Comparison of ENCODE assay signal across 1 cellular context in genomic region chr19:19531951-19532805, GRCh38.
A peak's percentile ranks its signal among the peaks of the same experiment; 100 is the strongest.
TF ChIP-seq lines count a peak whose summit lies in the region.

No MANE protein-coding gene starts in this region.

TF ChIP-seq in K562, 482 proteins besides CTCF, POLR2A, EP300 and RAD21 (continues in another document):
- TF ChIP-seq ARID4B (CRISPR knock-in tag; IDR thresholded peaks at IDR 0.05) (no peak), NR2C1 (IDR thresholded peaks at IDR 0.05) (peak; percentile 61), NR2C1 (tag; IDR thresholded peaks at IDR 0.05) (peak; percentile 72), MCM5 (IDR thresholded peaks at IDR 0.05; ENCODE audit: low read depth) (no peak), DNMT1 (IDR thresholded peaks at IDR 0.05) (no peak), ZNF695 (CRISPR knock-in tag; IDR thresholded peaks at IDR 0.05) (no peak), ZBTB40 (IDR thresholded peaks at IDR 0.05) (no peak), ZBTB40 (CRISPR knock-in tag; IDR thresholded peaks at IDR 0.05) (no peak), FOXM1 (IDR thresholded peaks at IDR 0.05; ENCODE audit: low read depth) (no peak), FOXM1 (CRISPR knock-in tag; IDR thresholded peaks at IDR 0.05; ENCODE audit: low read depth) (0 out of 2 replicates have a peak, but pooled peaks have one; percentile 15), NFRKB (IDR thresholded peaks at IDR 0.05; ENCODE audit: low read depth) (no peak), MTA1 (IDR thresholded peaks at IDR 0.05; ENCODE audit: borderline replicate concordance) (no peak), ZNF12 (CRISPR knock-in tag; IDR thresholded peaks at IDR 0.05) (no peak), CEBPB (tag; IDR thresholded peaks at IDR 0.05) (no peak), ZKSCAN3 (CRISPR knock-in tag; IDR thresholded peaks at IDR 0.05) (no peak), ZNF778 (CRISPR knock-in tag; IDR thresholded peaks at IDR 0.05) (no peak), NFIX (CRISPR knock-in tag; IDR thresholded peaks at IDR 0.05; ENCODE audit: low read depth) (no peak), KLF6 (CRISPR knock-in tag; IDR thresholded peaks at IDR 0.05; ENCODE audit: borderline replicate concordance) (no peak), TAL1 (IDR thresholded peaks at IDR 0.05) (no peak), SP1 (CRISPR knock-in tag; IDR thresholded peaks at IDR 0.05) (peak; percentile 36; the same call in 1 of the 2 replicates), ZNF282 (CRISPR knock-in tag; IDR thresholded peaks at IDR 0.05) (peak; percentile 9; the same call in 1 of the 2 replicates), MYNN (IDR thresholded peaks at IDR 0.05) (peak; percentile 74; the same call in 1 of the 2 replicates), MYNN (CRISPR knock-in tag; IDR thresholded peaks at IDR 0.05) (no peak), ATF1 (CRISPR knock-in tag; IDR thresholded peaks at IDR 0.05) (no peak), ATF1 (tag; IDR thresholded peaks at IDR 0.05) (peak; percentile 45; the same call in 1 of the 2 replicates)
- TF ChIP-seq, protein P1, sequence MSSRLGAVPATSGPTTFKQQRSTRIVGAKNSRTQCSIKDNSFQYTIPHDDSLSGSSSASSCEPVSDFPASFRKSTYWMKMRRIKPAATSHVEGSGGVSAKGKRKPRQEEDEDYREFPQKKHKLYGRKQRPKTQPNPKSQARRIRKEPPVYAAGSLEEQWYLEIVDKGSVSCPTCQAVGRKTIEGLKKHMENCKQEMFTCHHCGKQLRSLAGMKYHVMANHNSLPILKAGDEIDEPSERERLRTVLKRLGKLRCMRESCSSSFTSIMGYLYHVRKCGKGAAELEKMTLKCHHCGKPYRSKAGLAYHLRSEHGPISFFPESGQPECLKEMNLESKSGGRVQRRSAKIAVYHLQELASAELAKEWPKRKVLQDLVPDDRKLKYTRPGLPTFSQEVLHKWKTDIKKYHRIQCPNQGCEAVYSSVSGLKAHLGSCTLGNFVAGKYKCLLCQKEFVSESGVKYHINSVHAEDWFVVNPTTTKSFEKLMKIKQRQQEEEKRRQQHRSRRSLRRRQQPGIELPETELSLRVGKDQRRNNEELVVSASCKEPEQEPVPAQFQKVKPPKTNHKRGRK (tag; IDR thresholded peaks at IDR 0.05) = no peak
- TF ChIP-seq, protein P2, sequence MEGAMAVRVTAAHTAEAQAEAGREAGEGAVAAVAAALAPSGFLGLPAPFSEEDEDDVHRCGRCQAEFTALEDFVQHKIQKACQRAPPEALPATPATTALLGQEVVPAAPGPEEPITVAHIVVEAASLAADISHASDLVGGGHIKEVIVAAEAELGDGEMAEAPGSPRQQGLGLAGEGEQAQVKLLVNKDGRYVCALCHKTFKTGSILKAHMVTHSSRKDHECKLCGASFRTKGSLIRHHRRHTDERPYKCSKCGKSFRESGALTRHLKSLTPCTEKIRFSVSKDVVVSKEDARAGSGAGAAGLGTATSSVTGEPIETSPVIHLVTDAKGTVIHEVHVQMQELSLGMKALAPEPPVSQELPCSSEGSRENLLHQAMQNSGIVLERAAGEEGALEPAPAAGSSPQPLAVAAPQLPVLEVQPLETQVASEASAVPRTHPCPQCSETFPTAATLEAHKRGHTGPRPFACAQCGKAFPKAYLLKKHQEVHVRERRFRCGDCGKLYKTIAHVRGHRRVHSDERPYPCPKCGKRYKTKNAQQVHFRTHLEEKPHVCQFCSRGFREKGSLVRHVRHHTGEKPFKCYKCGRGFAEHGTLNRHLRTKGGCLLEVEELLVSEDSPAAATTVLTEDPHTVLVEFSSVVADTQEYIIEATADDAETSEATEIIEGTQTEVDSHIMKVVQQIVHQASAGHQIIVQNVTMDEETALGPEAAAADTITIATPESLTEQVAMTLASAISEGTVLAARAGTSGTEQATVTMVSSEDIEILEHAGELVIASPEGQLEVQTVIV (CRISPR knock-in tag; IDR thresholded peaks at IDR 0.05; ENCODE audit: borderline replicate concordance) = no peak
- TF ChIP-seq, protein P3, sequence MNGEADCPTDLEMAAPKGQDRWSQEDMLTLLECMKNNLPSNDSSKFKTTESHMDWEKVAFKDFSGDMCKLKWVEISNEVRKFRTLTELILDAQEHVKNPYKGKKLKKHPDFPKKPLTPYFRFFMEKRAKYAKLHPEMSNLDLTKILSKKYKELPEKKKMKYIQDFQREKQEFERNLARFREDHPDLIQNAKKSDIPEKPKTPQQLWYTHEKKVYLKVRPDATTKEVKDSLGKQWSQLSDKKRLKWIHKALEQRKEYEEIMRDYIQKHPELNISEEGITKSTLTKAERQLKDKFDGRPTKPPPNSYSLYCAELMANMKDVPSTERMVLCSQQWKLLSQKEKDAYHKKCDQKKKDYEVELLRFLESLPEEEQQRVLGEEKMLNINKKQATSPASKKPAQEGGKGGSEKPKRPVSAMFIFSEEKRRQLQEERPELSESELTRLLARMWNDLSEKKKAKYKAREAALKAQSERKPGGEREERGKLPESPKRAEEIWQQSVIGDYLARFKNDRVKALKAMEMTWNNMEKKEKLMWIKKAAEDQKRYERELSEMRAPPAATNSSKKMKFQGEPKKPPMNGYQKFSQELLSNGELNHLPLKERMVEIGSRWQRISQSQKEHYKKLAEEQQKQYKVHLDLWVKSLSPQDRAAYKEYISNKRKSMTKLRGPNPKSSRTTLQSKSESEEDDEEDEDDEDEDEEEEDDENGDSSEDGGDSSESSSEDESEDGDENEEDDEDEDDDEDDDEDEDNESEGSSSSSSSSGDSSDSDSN (IDR thresholded peaks at IDR 0.05; ENCODE audit: borderline replicate concordance in 1 of 2, low read depth in 2 of 2, low read length in 2 of 2) = 0 out of 4 replicates have a peak, but pooled peaks of 1 of the 2 experiments have one; percentile 40
- TF ChIP-seq, protein P4, sequence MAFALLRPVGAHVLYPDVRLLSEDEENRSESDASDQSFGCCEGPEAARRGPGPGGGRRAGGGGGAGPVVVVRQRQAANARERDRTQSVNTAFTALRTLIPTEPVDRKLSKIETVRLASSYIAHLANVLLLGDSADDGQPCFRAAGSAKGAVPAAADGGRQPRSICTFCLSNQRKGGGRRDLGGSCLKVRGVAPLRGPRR (CRISPR knock-in tag; IDR thresholded peaks at IDR 0.05) = no peak
- TF ChIP-seq, protein P5, sequence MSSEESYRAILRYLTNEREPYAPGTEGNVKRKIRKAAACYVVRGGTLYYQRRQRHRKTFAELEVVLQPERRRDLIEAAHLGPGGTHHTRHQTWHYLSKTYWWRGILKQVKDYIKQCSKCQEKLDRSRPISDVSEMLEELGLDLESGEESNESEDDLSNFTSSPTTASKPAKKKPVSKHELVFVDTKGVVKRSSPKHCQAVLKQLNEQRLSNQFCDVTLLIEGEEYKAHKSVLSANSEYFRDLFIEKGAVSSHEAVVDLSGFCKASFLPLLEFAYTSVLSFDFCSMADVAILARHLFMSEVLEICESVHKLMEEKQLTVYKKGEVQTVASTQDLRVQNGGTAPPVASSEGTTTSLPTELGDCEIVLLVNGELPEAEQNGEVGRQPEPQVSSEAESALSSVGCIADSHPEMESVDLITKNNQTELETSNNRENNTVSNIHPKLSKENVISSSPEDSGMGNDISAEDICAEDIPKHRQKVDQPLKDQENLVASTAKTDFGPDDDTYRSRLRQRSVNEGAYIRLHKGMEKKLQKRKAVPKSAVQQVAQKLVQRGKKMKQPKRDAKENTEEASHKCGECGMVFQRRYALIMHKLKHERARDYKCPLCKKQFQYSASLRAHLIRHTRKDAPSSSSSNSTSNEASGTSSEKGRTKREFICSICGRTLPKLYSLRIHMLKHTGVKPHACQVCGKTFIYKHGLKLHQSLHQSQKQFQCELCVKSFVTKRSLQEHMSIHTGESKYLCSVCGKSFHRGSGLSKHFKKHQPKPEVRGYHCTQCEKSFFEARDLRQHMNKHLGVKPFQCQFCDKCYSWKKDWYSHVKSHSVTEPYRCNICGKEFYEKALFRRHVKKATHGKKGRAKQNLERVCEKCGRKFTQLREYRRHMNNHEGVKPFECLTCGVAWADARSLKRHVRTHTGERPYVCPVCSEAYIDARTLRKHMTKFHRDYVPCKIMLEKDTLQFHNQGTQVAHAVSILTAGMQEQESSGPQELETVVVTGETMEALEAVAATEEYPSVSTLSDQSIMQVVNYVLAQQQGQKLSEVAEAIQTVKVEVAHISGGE (CRISPR knock-in tag; IDR thresholded peaks at IDR 0.05) = no peak
- TF ChIP-seq, protein P6, sequence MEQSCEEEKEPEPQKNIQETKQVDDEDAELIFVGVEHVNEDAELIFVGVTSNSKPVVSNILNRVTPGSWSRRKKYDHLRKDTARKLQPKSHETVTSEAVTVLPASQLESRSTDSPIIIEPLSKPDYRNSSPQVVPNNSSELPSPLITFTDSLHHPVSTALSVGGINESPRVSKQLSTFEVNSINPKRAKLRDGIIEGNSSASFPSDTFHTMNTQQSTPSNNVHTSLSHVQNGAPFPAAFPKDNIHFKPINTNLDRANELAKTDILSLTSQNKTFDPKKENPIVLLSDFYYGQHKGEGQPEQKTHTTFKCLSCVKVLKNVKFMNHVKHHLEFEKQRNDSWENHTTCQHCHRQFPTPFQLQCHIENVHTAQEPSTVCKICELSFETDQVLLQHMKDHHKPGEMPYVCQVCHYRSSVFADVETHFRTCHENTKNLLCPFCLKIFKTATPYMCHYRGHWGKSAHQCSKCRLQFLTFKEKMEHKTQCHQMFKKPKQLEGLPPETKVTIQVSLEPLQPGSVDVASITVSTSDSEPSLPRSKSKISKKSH (CRISPR knock-in tag; IDR thresholded peaks at IDR 0.05) = no peak
